ENCODE assay signal across 30 cellular contexts in the genomic region with DNA sequence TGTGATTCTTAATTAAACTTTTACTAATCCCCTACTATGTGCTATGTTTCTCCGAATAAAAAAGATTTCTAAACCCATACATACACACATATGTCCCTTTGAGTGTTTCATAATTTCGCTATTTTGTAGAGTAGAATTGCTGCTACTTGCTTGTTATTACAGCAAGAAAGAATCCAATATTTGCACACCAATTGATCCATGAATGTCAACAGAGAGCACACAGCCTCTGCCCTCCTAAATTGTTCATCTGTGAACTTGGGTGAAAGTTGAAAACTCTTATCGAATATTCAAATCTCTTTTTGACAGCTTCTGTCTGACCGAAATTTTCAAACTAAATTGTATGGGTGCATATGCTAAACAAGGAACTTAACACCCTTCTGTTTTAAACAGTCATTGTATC.
"Had no signal": no experiment of that assay in that cellular context is flagged by ENCODE, and none has a peak within 500 bp of the region (broad histone marks: within the 10 kb centered on the region; RNA-seq: fewer than 3 reads in every experiment).

No MANE protein-coding gene starts in this region.

- H3K36me3 ChIP-seq: brain microvascular endothelial cell, esophagus muscularis mucosa, gastrocnemius medialis, heart left ventricle had no signal

- DNase-seq: activated CD4-positive, alpha-beta memory T cell treated with anti-CD3 and anti-CD28 coated beads, Interleukin-2, amount 10 ng/mL, durations not matched to agents 7 days and 5 days; activated CD4-positive, alpha-beta T cell treated with anti-CD3 and anti-CD28 coated beads for 1 hour; activated CD4-positive, alpha-beta T cell treated with anti-CD3 and anti-CD28 coated beads for 4 hours; activated CD4-positive, alpha-beta T cell treated with anti-CD3 and anti-CD28 coated beads, Interleukin-2, amount 10 ng/mL, durations not matched to agents 7 days and 5 days; activated CD4-positive, alpha-beta T cell treated with anti-CD3 and anti-CD28 coated beads, Interleukin-2, amount 50 U/mL, for 4 hours; activated CD8-positive, alpha-beta memory T cell treated with anti-CD3 and anti-CD28 coated beads, Interleukin-2, amount 50 U/mL, for 48 hours; activated gamma-delta T cell treated with Interleukin-2 at 50 U/mL for 16 hours; activated naive CD4-positive, alpha-beta T cell treated with anti-CD3 and anti-CD28 coated beads, Interleukin-2, amount 50 U/mL, for 16 hours; activated naive CD4-positive, alpha-beta T cell treated with Interleukin-2 at 50 U/mL for 16 hours; activated T-cell treated with anti-CD3 and anti-CD28 coated beads for 4 hours; activated T-cell treated with anti-CD3 and anti-CD28 coated beads, Interleukin-2, amount 50 U/mL, for 24 hours; activated T-cell treated with anti-CD3 and anti-CD28 coated beads, Interleukin-2, amount 50 U/mL, for 72 hours; amniotic stem cell; anterior cingulate cortex; brain microvascular endothelial cell; cortex of kidney; dermis blood vessel endothelial cell; effector CD4-positive, alpha-beta T cell; effector memory CD8-positive, alpha-beta T cell; erythroblast; foreskin keratinocyte; gastrocnemius medialis; glutamatergic neuron; heart left ventricle; T-helper 2 cell had no signal

- ATAC-seq: activated T-cell treated with anti-CD3 and anti-CD28 coated beads, Interleukin-2, amount 50 U/mL, for 72 hours; effector memory CD8-positive, alpha-beta T cell; foreskin keratinocyte; gastrocnemius medialis; heart left ventricle; WTC11 had no signal

- H3K9me3 ChIP-seq: gastrocnemius medialis had no signal

- H3K27ac ChIP-seq: brain microvascular endothelial cell, esophagus muscularis mucosa, foreskin keratinocyte, gastrocnemius medialis, heart left ventricle had no signal

- H3K27me3 ChIP-seq: brain microvascular endothelial cell, esophagus muscularis mucosa, foreskin keratinocyte, gastrocnemius medialis, heart left ventricle had no signal

- FAIRE-seq: astrocyte, bronchial epithelial cell, colon had no signal

- H3K4me3 ChIP-seq: esophagus muscularis mucosa, gastrocnemius medialis, heart left ventricle had no signal

- H3K4me1 ChIP-seq: esophagus muscularis mucosa, foreskin keratinocyte, gastrocnemius medialis, heart left ventricle had no signal
